Comparison of ENCODE assay signal across 10 cellular contexts in genomic region chr5:151288180-151288579, GRCh38. TPM values are rescaled to one million over a fixed set of nuclear protein-coding genes. Genes with fewer than 3 reads are reported as not detected.
DNase-seq lines count a peak whose midpoint lies in the region; ATAC-seq and TF ChIP-seq lines count a peak whose summit lies in the region.
"Had no signal": no experiment of that assay in that cellular context is flagged by ENCODE, and none has a peak within 500 bp of the region (broad histone marks: within the 10 kb centered on the region; RNA-seq: fewer than 3 reads in every experiment).

No MANE protein-coding gene starts in this region.

- H3K27ac ChIP-seq in foreskin keratinocyte, result no peak overlapping the region
- H3K27ac ChIP-seq: colonic mucosa, sigmoid colon had no signal

- no peaks in the 10 kb centered on the region for H3K27me3 ChIP-seq in foreskin keratinocyte
- H3K27me3 ChIP-seq: colonic mucosa, sigmoid colon had no signal

- DNase-seq in DMS53 treated with DMSO at 0.1 percent for 48 hours (lab: John Stamatoyannopoulos, UW; ENCODE audit: unreplicated experiment) (peak; percentile 88), NB4 (ENCODE audit: low read depth) (peak; percentile 21), foreskin keratinocyte (peak; percentile 46 to 68), C1 segment of cervical spinal cord (lab: John Stamatoyannopoulos, UW) (no peak), Kasumi-1 (lab: John Stamatoyannopoulos, UW) (no peak)
- no peak for DNase-seq in activated T-cell treated with anti-CD3 and anti-CD28 coated beads, Interleukin-2, amount 50 U/mL, for 1 hour
- DNase-seq: colonic mucosa, sigmoid colon had no signal

- ATAC-seq in GM18519 (IDR thresholded peaks at IDR 0.05; ENCODE audit: low FRiP score, unreplicated experiment) (peak; percentile 53), foreskin keratinocyte (peak; percentile 90), HG03039 (IDR thresholded peaks at IDR 0.05; ENCODE audit: unreplicated experiment) (no peak)

- no peak for TF ChIP-seq CTCF in NB4 (IDR thresholded peaks at IDR 0.05; ENCODE audit: low read depth, low read length)
- TF ChIP-seq CTCF in foreskin keratinocyte (conservative IDR thresholded peaks at IDR 0.05), result peak; percentile 69

- TF ChIP-seq POLR2A in NB4 (IDR thresholded peaks at IDR 0.05; ENCODE audit: extremely low read depth, insufficient read length), result no peak

- H3K4me1 ChIP-seq in foreskin keratinocyte, result peaks cover 3% of the 10 kb centered on the region
- H3K4me1 ChIP-seq: colonic mucosa, sigmoid colon had no signal

- H3K4me3 ChIP-seq in NB4 (ENCODE audit: low read depth, low read length), result no peak overlapping the region
- H3K4me3 ChIP-seq: colonic mucosa, sigmoid colon had no signal

RNA-seq across cellular contexts. Expression of gene SLC36A3, which starts 15.4 kb away (rescaled TPM):
- total RNA-seq in foreskin keratinocyte, result not detected in 2 replicates
- not detected in 2 replicates for polyA plus RNA-seq in foreskin keratinocyte
- total RNA-seq: colonic mucosa, sigmoid colon had no signal
- polyA plus RNA-seq: sigmoid colon had no signal

RNA-seq across cellular contexts. Expression of gene GM2A, which starts 35.2 kb away (rescaled TPM):
- total RNA-seq in foreskin keratinocyte, result 71.5 and 97.6 TPM in 2 replicates
- 42.1 and 69.5 TPM in 2 replicates for polyA plus RNA-seq in foreskin keratinocyte

RNA-seq across cellular contexts. Expression of gene SLC36A2, which starts 59.2 kb away (rescaled TPM):
- not detected in 2 replicates for total RNA-seq in foreskin keratinocyte
- not detected in 2 replicates for polyA plus RNA-seq in foreskin keratinocyte
- total RNA-seq: colonic mucosa, sigmoid colon had no signal
- polyA plus RNA-seq: sigmoid colon had no signal

Comparison
In these comparisons a context has a peak if more than half of its experiments do, and no peak if none do; other contexts are left out.
1. DNase-seq: peak in DMS53 treated with DMSO at 0.1 percent for 48 hours (single experiment), NB4 (single experiment) and foreskin keratinocyte (2 of 2); none in activated T-cell treated with anti-CD3 and anti-CD28 coated beads, Interleukin-2, amount 50 U/mL, for 1 hour (single experiment), C1 segment of cervical spinal cord (0 of 14) and Kasumi-1 (0 of 2).